Comparison of ENCODE assay signal across 1 cellular context in the genomic region with DNA sequence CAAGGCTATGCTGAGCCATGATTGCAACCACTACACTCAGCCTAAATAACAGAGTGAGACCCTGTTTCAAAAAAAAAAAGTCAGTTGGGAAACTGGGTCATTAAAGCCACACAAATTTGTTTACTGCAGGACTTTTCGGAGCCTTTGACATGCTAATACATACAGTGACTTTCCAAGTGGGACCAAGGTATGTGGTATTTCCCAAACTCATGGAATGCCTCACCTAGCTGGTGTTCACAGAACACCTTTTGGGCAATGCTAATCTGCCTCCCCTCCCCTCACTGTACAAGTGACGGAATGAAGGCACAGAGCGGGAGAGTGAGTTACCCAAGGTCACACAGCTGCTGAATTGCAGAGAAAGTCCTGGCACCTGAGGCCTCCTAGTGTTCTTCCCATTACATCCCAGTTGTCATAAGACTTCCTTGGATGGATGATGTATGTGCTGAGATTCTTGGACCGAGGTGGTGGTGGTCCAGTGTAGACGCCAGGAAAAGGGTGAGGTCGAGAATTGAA.
TF ChIP-seq lines count a peak whose summit lies in the region.

No MANE protein-coding gene starts in this region.

TF ChIP-seq in H1, 55 proteins besides CTCF, POLR2A, EP300 and RAD21:
- TF ChIP-seq KDM1A (IDR thresholded peaks at IDR 0.05; ENCODE audit: borderline replicate concordance, low read length): peak; percentile 37; the same call in 1 of the 2 replicates
- no peak for TF ChIP-seq NRF1 (IDR thresholded peaks at IDR 0.05; ENCODE audit: low read depth, low read length)
